Comparison of ENCODE assay signal across 18 cellular contexts in the genomic region with DNA sequence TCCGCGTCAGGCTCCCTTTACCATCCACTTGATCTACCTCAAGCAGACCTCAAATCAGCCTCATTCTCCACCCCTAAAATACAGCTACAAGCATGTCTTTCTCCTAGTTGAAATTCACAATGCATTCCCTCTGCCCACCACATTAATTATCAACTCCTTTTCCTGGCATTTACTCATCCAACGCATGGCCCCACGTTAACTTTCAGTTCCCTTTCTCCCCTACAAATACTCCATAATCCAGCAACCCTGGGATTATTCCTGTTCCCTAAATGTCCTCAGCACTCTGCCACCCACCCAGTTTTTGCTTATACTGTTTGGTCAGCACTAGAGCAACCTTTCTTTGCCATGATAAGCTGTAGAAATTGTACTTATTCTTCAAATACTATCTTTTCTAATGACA.
"Had no signal": no experiment of that assay in that cellular context is flagged by ENCODE, and none has a peak within 500 bp of the region (broad histone marks: within the 10 kb centered on the region; RNA-seq: fewer than 3 reads in every experiment).

No MANE protein-coding gene starts in this region.

- DNase-seq: activated CD4-positive, CD25-positive, alpha-beta regulatory T cell; activated CD8-positive, alpha-beta memory T cell treated with anti-CD3 and anti-CD28 coated beads, Interleukin-2, amount 10 ng/mL, durations not matched to agents 7 days and 5 days; activated effector memory CD4-positive, alpha-beta T cell treated with anti-CD3 and anti-CD28 coated beads, Interleukin-2, amount 50 U/mL, for 16 hours; activated T-cell treated with anti-CD3 and anti-CD28 coated beads, Interleukin-2, amount 50 U/mL, for 24 hours; amniotic stem cell; brain microvascular endothelial cell; cerebellar nuclear complex; dermis blood vessel endothelial cell; erythroblast; hypothalamus; lower lobe of right lung; midbrain; posterior cingulate gyrus; sigmoid colon; stimulated activated CD4-positive, alpha-beta T cell treated with anti-CD3 and anti-CD28 coated beads, Interleukin-2, amount 100 ng/mL, for 24 hours; stimulated activated naive B cell treated with anti-CD40 and anti-IgM and Interleukin-4, amounts not matched to agents 10 μg/mL and 1 μg/mL and 100 μg/mL, for 72 hours; transverse colon had no signal

- H3K27me3 ChIP-seq: brain microvascular endothelial cell, neutrophil, sigmoid colon had no signal

- H3K27ac ChIP-seq: brain microvascular endothelial cell, lower lobe of right lung, neutrophil, sigmoid colon, transverse colon had no signal

- H3K4me3 ChIP-seq: lower lobe of right lung, sigmoid colon, transverse colon had no signal

- H3K36me3 ChIP-seq: brain microvascular endothelial cell, lower lobe of right lung, neutrophil, sigmoid colon, transverse colon had no signal

- H3K9me3 ChIP-seq: lower lobe of right lung, neutrophil, sigmoid colon, transverse colon had no signal
